ENCODE assay signal across 9 cellular contexts in genomic region chr1:16905856-16906702, GRCh38. TPM values are rescaled to one million over a fixed set of nuclear protein-coding genes. Genes with fewer than 3 reads are reported as not detected.
A peak's percentile ranks its signal among the peaks of the same experiment; 100 is the strongest.
DNase-seq lines count a peak whose midpoint lies in the region; ATAC-seq and TF ChIP-seq lines count a peak whose summit lies in the region.
"Had no signal": no experiment of that assay in that cellular context is flagged by ENCODE, and none has a peak within 500 bp of the region (broad histone marks: within the 10 kb centered on the region; RNA-seq: fewer than 3 reads in every experiment).

No MANE protein-coding gene starts in this region.

- H3K4me3 ChIP-seq in CD8-positive, alpha-beta memory T cell (ENCODE audit: low read length) = no peak overlapping the region
- H3K4me3 ChIP-seq in dorsolateral prefrontal cortex = peak overlapping the region in 2 of 59 donors; percentile 16 to 80
- no peak overlapping the region for H3K4me3 ChIP-seq in psoas muscle

- TF ChIP-seq CTCF in dorsolateral prefrontal cortex (IDR thresholded peaks at IDR 0.05 in 54 of 56, conservative IDR thresholded peaks at IDR 0.05 in 2 of 56; ENCODE audit: low read depth in 1 of 56, partially characterized antibody in 56 of 56) (no peak), psoas muscle (IDR thresholded peaks at IDR 0.05) (no peak)

- intact Hi-C loops in dorsolateral prefrontal cortex (cut with DNase I) = loop anchor here in 1 of 2 donors (1.0 to 5.0 kb wide), 2 partner anchors 7 to 146 kb away; partner anchors contain the start of gene SDHB
- intact Hi-C loops in psoas muscle (cut with DNase I) = loop anchor here in 1 of 2 donors (10.0 kb wide), 1 partner anchor 391 kb away; the partner anchor contains the start of gene RNU1-1

- peaks cover 0 to 5% (median 2%) of the 10 kb centered on the region in 5 donors for H3K9me3 Mint-ChIP-seq in CD8-positive, alpha-beta memory T cell
- H3K9me3 Mint-ChIP-seq: dendritic cell treated with granulocyte-macrophage colony-stimulating factor and Interleukin-4, amounts not matched to agents 40 ng/mL and 50 ng/mL, for 4 days had no signal

- ATAC-seq in psoas muscle = no peak

- H3K4me1 ChIP-seq in CD8-positive, alpha-beta memory T cell (ENCODE audit: insufficient read depth, low read length) = peaks cover 32% of the 10 kb centered on the region
- peaks cover 10% of the 10 kb centered on the region for H3K4me1 ChIP-seq in psoas muscle

- H3K27ac ChIP-seq in CD8-positive, alpha-beta memory T cell (ENCODE audit: low read depth, low read length) = peak overlapping the region; percentile 99
- H3K27ac ChIP-seq in dorsolateral prefrontal cortex (peak overlapping the region in 57 of 59 donors; percentile 55 to 100 (median 99)), psoas muscle (peak overlapping the region; percentile 100)

- CTCF ChIA-PET in CD8-positive, alpha-beta memory T cell (lab: Charles Lee) = interaction anchor here (1.8 to 2.2 kb wide), 2 partner anchors 9 to 15 kb away, joined by 4 to 6 read pairs; partner anchors contain the start of gene CROCC

- no peaks in the 10 kb centered on the region for H3K27me3 ChIP-seq in CD8-positive, alpha-beta memory T cell (ENCODE audit: insufficient read depth, low read length, poor library complexity, severe bottlenecking)
- H3K27me3 ChIP-seq in dorsolateral prefrontal cortex (no peaks in the 10 kb centered on the region), psoas muscle (ENCODE audit: insufficient read depth in 3 of 3, low read length in 2 of 3) (no peaks in the 10 kb centered on the region)

- POLR2A ChIA-PET in CD8-positive, alpha-beta memory T cell (lab: Charles Lee) = interaction anchor here (1.5 to 2.7 kb wide), 2 partner anchors 8 to 10 kb away, joined by 10 to 17 read pairs; partner anchors contain the start of gene RNU1-2

- H3K9me3 ChIP-seq in CD8-positive, alpha-beta memory T cell (ENCODE audit: low read length) = no peaks in the 10 kb centered on the region
- no peaks in the 10 kb centered on the region for H3K9me3 ChIP-seq in psoas muscle

- peaks cover 0 to 4% of the 10 kb centered on the region in 2 donors for H3K27me3 Mint-ChIP-seq in CD8-positive, alpha-beta memory T cell
- H3K27me3 Mint-ChIP-seq: dendritic cell treated with granulocyte-macrophage colony-stimulating factor and Interleukin-4, amounts not matched to agents 40 ng/mL and 50 ng/mL, for 4 days had no signal

- DNase-seq in CD8-positive, alpha-beta memory T cell = no peak
- DNase-seq in M059J (ENCODE audit: low read depth) (peak; percentile 13), dorsolateral prefrontal cortex (peak in 1 of 10 donors; percentile 29), psoas muscle (no peak), DMS 273 (lab: John Stamatoyannopoulos, UW; ENCODE audit: unreplicated experiment) (no peak), COR-L47 (lab: John Stamatoyannopoulos, UW) (no peak), cerebellar cortex (ENCODE audit: low spot score) (no peak), GM19240 (ENCODE audit: insufficient read length, low spot score) (no peak)

- WGBS in psoas muscle, 3 donors = 83 to 85% (median 84%) methylated on average over 11 of the region's 11 CpGs

- H3K27ac Mint-ChIP-seq in CD8-positive, alpha-beta memory T cell = peak overlapping the region in 1 of 8 donors; percentile 60
- H3K27ac Mint-ChIP-seq: dendritic cell treated with granulocyte-macrophage colony-stimulating factor and Interleukin-4, amounts not matched to agents 40 ng/mL and 50 ng/mL, for 4 days had no signal

- peaks cover 0 to 4% (median 1%) of the 10 kb centered on the region in 3 donors for H3K36me3 Mint-ChIP-seq in CD8-positive, alpha-beta memory T cell

- H3K4me3 Mint-ChIP-seq in CD8-positive, alpha-beta memory T cell = peak overlapping the region in 2 of 7 donors; percentile 30
- H3K4me3 Mint-ChIP-seq: dendritic cell treated with granulocyte-macrophage colony-stimulating factor and Interleukin-4, amounts not matched to agents 40 ng/mL and 50 ng/mL, for 4 days had no signal

- no peaks in the 10 kb centered on the region for H3K36me3 ChIP-seq in CD8-positive, alpha-beta memory T cell (ENCODE audit: insufficient read depth, low read length)
- no peaks in the 10 kb centered on the region for H3K36me3 ChIP-seq in psoas muscle (ENCODE audit: insufficient read depth in 1 of 2, low read depth in 1 of 2)

- peaks cover 17 to 30% (median 25%) of the 10 kb centered on the region in 3 donors for H3K4me1 Mint-ChIP-seq in CD8-positive, alpha-beta memory T cell

RNA-seq across cellular contexts. Expression of gene RNU1-2, which starts 10.3 kb away (rescaled TPM):
- total RNA-seq in CD8-positive, alpha-beta memory T cell = 1,000 to 10,000 TPM; 1,293 to 1,300 TPM
- polyA plus RNA-seq in CD8-positive, alpha-beta memory T cell = not detected
- total RNA-seq in M059J (2014; rRNA removed; shearing (Covaris generic)) = not detected in 2 replicates
- over 10,000 TPM in 6 of 120 experiments, 1,000 to 10,000 TPM in 114; 2,235 to 12,697 (median 6,630) TPM for total RNA-seq in dorsolateral prefrontal cortex
- 1,000 to 10,000 TPM; 1,264 to 5,208 (median 3,151) TPM for total RNA-seq in psoas muscle
- not detected for polyA plus RNA-seq in psoas muscle

RNA-seq across cellular contexts. Expression of gene CROCC, which starts 15.7 kb away (rescaled TPM):
- 10 to 100 TPM; 25.6 to 30.1 TPM for total RNA-seq in CD8-positive, alpha-beta memory T cell
- polyA plus RNA-seq in CD8-positive, alpha-beta memory T cell = 6.9 TPM
- total RNA-seq in M059J (2014; rRNA removed; shearing (Covaris generic)) = 4.6 and 4.8 TPM in 2 replicates
- total RNA-seq in dorsolateral prefrontal cortex = 10 to 100 TPM; 15.4 to 63.7 (median 32.6) TPM
- total RNA-seq in psoas muscle = 1 to 10 TPM; 3.1 to 6.4 (median 4.3) TPM
- 1 to 10 TPM; 3.6 to 6.5 (median 4.8) TPM for polyA plus RNA-seq in psoas muscle

Comparison
In these comparisons a context has a peak if more than half of its experiments do, and no peak if none do; other contexts are left out.
1. RNA of gene RNU1-2, which starts 10.3 kb away (total RNA-seq): 2,235 to 12,697 TPM in dorsolateral prefrontal cortex, 1,264 to 5,208 TPM in psoas muscle and 1,293 to 1,300 TPM in CD8-positive, alpha-beta memory T cell; not detected in M059J; every median in the first group is over 1,000 times any median in the second.
2. Peak in every context shown above with its lines, with median percentiles within 50 percentile points of each other: H3K27ac ChIP-seq.